ENCODE assay signal across 13 cellular contexts in the genomic region with DNA sequence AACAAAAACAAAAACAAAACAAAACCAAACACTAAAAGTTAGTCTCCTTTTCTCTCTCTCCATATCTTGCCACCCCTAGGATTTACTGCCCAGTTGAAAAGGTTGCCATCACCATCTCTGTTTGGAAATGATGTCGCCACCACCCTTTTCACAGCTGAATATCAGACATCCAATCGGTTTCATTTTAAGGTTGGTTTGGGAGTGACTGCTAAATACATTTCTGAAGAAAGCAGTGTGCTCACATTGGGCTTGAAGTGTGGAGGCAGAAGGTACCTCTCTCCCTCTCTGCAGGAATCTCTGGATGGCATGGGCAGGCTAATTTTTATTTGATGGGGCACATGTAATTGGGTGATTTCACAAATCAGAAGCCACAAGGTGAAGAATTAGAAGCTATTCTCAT. TPM values are rescaled to one million over a fixed set of nuclear protein-coding genes. Genes with fewer than 3 reads are reported as not detected.
"Had no signal": no experiment of that assay in that cellular context is flagged by ENCODE, and none has a peak within 500 bp of the region (broad histone marks: within the 10 kb centered on the region; RNA-seq: fewer than 3 reads in every experiment).

No MANE protein-coding gene starts in this region.

- H3K27ac Mint-ChIP-seq: activated CD4-positive, alpha-beta memory T cell treated with anti-CD3 and anti-CD28 coated beads, Interleukin-2, amount 10 ng/mL, durations not matched to agents 7 days and 5 days; mesothelial cell of epicardium had no signal

- H3K27me3 ChIP-seq: body of pancreas, sigmoid colon, spleen had no signal

- H3K4me1 ChIP-seq: sigmoid colon, spleen had no signal

- H3K36me3 Mint-ChIP-seq: mesothelial cell of epicardium had no signal

- H3K36me3 ChIP-seq: sigmoid colon, spleen, thoracic aorta had no signal

- DNase-seq: activated CD4-positive, alpha-beta memory T cell treated with anti-CD3 and anti-CD28 coated beads, Interleukin-2, amount 10 ng/mL, durations not matched to agents 7 days and 5 days; activated naive CD4-positive, alpha-beta T cell treated with anti-CD3 and anti-CD28 coated beads, Interleukin-2, amount 50 U/mL, for 16 hours; amygdala; body of pancreas; caudate nucleus; sigmoid colon; spleen had no signal

- H3K4me3 ChIP-seq: body of pancreas, lung, sigmoid colon, spleen, thoracic aorta had no signal

- H3K4me3 Mint-ChIP-seq: activated CD4-positive, alpha-beta memory T cell treated with anti-CD3 and anti-CD28 coated beads, Interleukin-2, amount 10 ng/mL, durations not matched to agents 7 days and 5 days; mesothelial cell of epicardium had no signal

- H3K9me3 Mint-ChIP-seq: activated CD4-positive, alpha-beta memory T cell treated with anti-CD3 and anti-CD28 coated beads, Interleukin-2, amount 10 ng/mL, durations not matched to agents 7 days and 5 days; mesothelial cell of epicardium had no signal

- H3K9me3 ChIP-seq: body of pancreas, sigmoid colon, spleen, thoracic aorta had no signal

- H3K4me1 Mint-ChIP-seq: activated CD4-positive, alpha-beta memory T cell treated with anti-CD3 and anti-CD28 coated beads, Interleukin-2, amount 10 ng/mL, durations not matched to agents 7 days and 5 days; mesothelial cell of epicardium had no signal

- ATAC-seq: body of pancreas, esophagus mucosa had no signal

- H3K27ac ChIP-seq: body of pancreas, sigmoid colon, spleen, thoracic aorta had no signal

RNA-seq across cellular contexts. Expression of gene MGAM2, which starts 19.9 kb away (rescaled TPM):
- total RNA-seq: activated CD4-positive, alpha-beta memory T cell treated with anti-CD3 and anti-CD28 coated beads, Interleukin-2, amount 10 ng/mL, durations not matched to agents 7 days and 5 days; osteocyte; ureter had no signal
